7 cellular contexts compared by ENCODE assay signal in the genomic region with DNA sequence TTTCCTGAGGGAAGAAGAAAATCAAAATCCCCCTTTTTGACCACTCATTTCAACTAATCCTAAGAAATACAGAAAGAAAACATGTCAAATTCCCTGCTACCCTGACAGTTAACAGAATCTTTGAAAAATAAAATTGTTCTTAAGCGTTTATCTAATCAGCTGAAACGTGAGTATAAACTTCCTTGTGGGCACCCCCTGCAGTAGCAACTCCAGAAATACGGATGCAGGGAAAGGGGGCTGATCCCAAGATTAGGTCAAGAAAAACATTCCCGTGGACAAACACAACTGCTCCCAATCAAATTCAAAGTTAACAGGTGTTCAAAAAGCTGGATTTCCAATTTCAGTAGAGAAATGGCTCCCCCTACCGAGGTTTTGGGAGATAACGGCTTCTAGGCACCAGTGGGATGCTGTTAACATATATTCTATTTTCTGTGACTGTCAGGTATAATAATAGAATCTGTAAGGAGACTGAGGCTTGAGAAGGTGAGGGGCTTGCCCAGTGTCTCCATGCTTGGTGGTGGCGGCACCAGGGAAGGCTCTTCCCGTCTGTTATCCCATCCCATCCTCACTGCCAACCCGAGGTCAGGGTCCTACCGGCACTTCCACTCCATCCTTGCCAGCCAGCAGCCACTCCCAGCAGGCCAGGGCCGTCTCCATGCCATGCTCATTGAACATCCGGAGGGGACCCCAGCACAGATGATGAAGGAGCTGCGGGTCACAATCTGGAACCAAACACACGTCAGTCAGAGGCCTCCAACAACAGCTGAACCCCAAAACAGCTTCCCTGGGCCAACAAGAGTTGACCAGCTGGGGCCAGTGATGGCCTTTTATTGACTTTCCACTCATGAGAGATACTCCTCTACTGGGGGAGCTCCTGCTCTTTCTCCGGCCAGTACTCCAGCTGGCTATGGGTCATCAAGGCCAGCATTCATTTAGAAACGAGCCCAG. TPM values are rescaled to one million over a fixed set of nuclear protein-coding genes. Genes with fewer than 3 reads are reported as not detected.
DNase-seq lines count a peak whose midpoint lies in the region; ATAC-seq and TF ChIP-seq lines count a peak whose summit lies in the region.

No MANE protein-coding gene starts in this region.

- H3K9me3 ChIP-seq in mucosa of descending colon: no peaks in the 10 kb centered on the region

- DNase-seq in DMS114 treated with DMSO at 0.1 percent for 48 hours (lab: John Stamatoyannopoulos, UW; ENCODE audit: unreplicated experiment) (peak; percentile 9), HT1080 (ENCODE audit: low read depth) (peak; percentile 18), T-cell (peak in 20 of 34 experiments; percentile 2 to 49 (median 28)), cerebellum (ENCODE audit: low spot score) (peak; percentile 49), mucosa of descending colon (peak in 1 of 3 donors; percentile 71), GOT3 (lab: John Stamatoyannopoulos, UW) (no peak)

- peaks cover 45% of the 10 kb centered on the region for H3K36me3 Mint-ChIP-seq in T-cell

- ATAC-seq in T-cell (replicated peaks in 1 of 4) (peak in 2 of 4 experiments; percentile 36 to 42), mucosa of descending colon (peak; percentile 58), GM21390 (IDR thresholded peaks at IDR 0.05; ENCODE audit: unreplicated experiment) (no peak)

- POLR2A ChIA-PET in T-cell (lab: Charles Lee): no interaction called here

- no peaks in the 10 kb centered on the region for H3K4me1 ChIP-seq in mucosa of descending colon (ENCODE audit: low read depth)

- no peaks in the 10 kb centered on the region for H3K36me3 ChIP-seq in mucosa of descending colon (ENCODE audit: low read depth)

- H3K4me1 Mint-ChIP-seq in T-cell: peaks cover 0 to 7% (median 3%) of the 10 kb centered on the region in 3 donors

- CTCF ChIA-PET in T-cell (lab: Charles Lee): interaction anchor here (0.6 to 1.5 kb wide), 3 partner anchors 138 to 324 kb away, joined by 3 to 4 read pairs (median 3); no protein-coding TSS in a partner anchor

- no peaks in the 10 kb centered on the region for H3K27me3 Mint-ChIP-seq in T-cell

- intact Hi-C loops in mucosa of descending colon (cut with DNase I, micrococcal nuclease): no loop called here

- H3K27ac Mint-ChIP-seq in T-cell: no peak overlapping the region

- H3K9me3 Mint-ChIP-seq in T-cell: no peaks in the 10 kb centered on the region

- no peak overlapping the region for H3K4me3 Mint-ChIP-seq in T-cell

- TF ChIP-seq CTCF in mucosa of descending colon (IDR thresholded peaks at IDR 0.05): peak; percentile 48

- H3K4me3 ChIP-seq in mucosa of descending colon: no peak overlapping the region

RNA-seq across cellular contexts. Expression of a gene that starts 32.0 kb away (rescaled TPM):
- 0.37 and 0.80 TPM in 2 replicates for total RNA-seq in HT1080 (2014; rRNA removed; shearing (Covaris generic))
- 1.2 and 1.5 TPM in 2 replicates for polyA plus RNA-seq in HT1080 (2015; cell fraction: cytosol; rRNA removed)
- polyA plus RNA-seq in HT1080 (2015; cell fraction: nucleus; rRNA removed): 0.33 and 0.72 TPM in 2 replicates
- total RNA-seq in T-cell (under 1 TPM in 3 of 5 donors, not detected in 2; 0.16 to 0.30 (median 0.26) TPM), cerebellum (3.2 TPM), mucosa of descending colon (not detected)
